ENCODE assay signal across 13 cellular contexts in the genomic region with DNA sequence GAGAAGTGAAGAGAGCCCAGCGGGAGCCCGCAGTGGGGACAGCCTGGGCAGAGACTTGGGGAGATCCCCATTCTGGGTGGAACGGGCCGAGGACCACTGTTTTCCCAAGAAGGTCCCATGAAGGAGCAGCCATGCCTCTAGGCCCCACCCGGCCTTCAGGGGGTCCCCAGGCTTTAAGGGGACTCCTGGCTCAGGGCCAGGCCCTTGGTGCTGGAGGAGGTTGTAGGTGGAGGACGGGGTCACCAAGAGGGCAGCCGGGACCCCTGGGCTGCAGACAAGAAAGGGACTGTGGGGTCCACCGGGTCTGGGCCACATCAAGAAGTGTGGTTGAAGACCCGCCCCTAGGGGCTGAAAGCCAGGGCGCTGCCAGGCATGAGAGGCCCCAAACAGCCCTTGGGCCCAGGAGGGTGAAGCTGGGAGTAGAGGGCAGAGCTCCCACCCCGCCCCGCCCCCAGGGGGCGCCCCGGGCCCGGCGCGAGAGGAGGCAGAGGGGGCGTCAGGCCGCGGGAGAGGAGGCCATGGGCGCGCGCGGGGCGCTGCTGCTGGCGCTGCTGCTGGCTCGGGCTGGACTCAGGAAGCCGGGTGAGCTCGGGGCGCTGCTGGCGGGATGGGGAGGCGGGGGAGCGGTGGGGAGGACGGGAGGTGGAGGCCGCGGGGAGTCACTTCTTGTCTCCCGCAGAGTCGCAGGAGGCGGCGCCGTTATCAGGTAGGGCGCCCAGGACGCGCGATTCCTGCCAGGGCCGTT. TPM values are rescaled to one million over a fixed set of nuclear protein-coding genes. Genes with fewer than 3 reads are reported as not detected.
DNase-seq lines count a peak whose midpoint lies in the region; ATAC-seq and TF ChIP-seq lines count a peak whose summit lies in the region.
"Had no signal": no experiment of that assay in that cellular context is flagged by ENCODE, and none has a peak within 500 bp of the region (broad histone marks: within the 10 kb centered on the region; RNA-seq: fewer than 3 reads in every experiment).

A gene with protein sequence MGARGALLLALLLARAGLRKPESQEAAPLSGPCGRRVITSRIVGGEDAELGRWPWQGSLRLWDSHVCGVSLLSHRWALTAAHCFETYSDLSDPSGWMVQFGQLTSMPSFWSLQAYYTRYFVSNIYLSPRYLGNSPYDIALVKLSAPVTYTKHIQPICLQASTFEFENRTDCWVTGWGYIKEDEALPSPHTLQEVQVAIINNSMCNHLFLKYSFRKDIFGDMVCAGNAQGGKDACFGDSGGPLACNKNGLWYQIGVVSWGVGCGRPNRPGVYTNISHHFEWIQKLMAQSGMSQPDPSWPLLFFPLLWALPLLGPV (plus strand): TSS at position 487 of the 745 bp plus-strand sequence. CDS start 32 bp downstream, at position 519.

- intact Hi-C loops in heart right ventricle (cut with DNase I) = no loop called here

- ATAC-seq in foreskin keratinocyte (no peak), HG03045 (IDR thresholded peaks at IDR 0.05; ENCODE audit: unreplicated experiment) (no peak), heart right ventricle (no peak)

- no peak within 1 kb of the TSS for H2AFZ ChIP-seq in SK-N-SH (ENCODE audit: low read depth)

- H3K79me2 ChIP-seq in SK-N-SH (ENCODE audit: insufficient read depth) = no peaks in the 10 kb centered on the region

- no peaks in the 10 kb centered on the region for H3K36me3 ChIP-seq in heart right ventricle
- H3K36me3 ChIP-seq in SK-N-SH (replicated peaks in 1 of 2; ENCODE audit: control insufficient read depth in 1 of 2, insufficient read depth in 2 of 2, low read length in 1 of 2) = no peaks in the 10 kb centered on the region
- H3K36me3 ChIP-seq: upper lobe of left lung had no signal

- H4K20me1 ChIP-seq in SK-N-SH (ENCODE audit: insufficient read depth) = no peaks in the 10 kb centered on the region

- H3K4me2 ChIP-seq in SK-N-SH = no peak within 1 kb of the TSS

- POLR2A ChIA-PET in SK-N-SH (lab: Yijun Ruan, JAX) = no interaction called here

- WGBS in heart right ventricle, 2 donors = 61 to 66% methylated on average over 44 to 46 of the region's 46 CpGs
- WGBS in SK-N-SH (ENCODE audit: low lambda C conversion rate) = 80% methylated on average over 45 of the region's 46 CpGs

- H3K4me3 ChIP-seq in heart right ventricle = no peak within 1 kb of the TSS
- no peak within 1 kb of the TSS for H3K4me3 ChIP-seq in SK-N-SH (ENCODE audit: low read depth in 2 of 2, low read length in 1 of 2)

- H3K9me2 ChIP-seq in SK-N-SH = no peaks in the 10 kb centered on the region

- CTCF ChIA-PET in SK-N-SH (lab: Yijun Ruan, JAX) = interaction anchor here (1.0 kb wide), 1 partner anchor 22 kb away, joined by 3 read pairs; no protein-coding TSS in a partner anchor

- peak; percentile 81 for DNase-seq in NCI-H82 (lab: John Stamatoyannopoulos, UW)
- DNase-seq in NCI-H82 treated with DMSO at 0.1 percent for 48 hours (lab: John Stamatoyannopoulos, UW; ENCODE audit: unreplicated experiment) = no peak
- DNase-seq in activated CD8-positive, alpha-beta memory T cell treated with anti-CD3 and anti-CD28 coated beads for 24 hours = peak; percentile 74
- no peak for DNase-seq in foreskin keratinocyte
- DNase-seq in stimulated activated CD8-positive, alpha-beta memory T cell treated with anti-CD3 and anti-CD28 coated beads, Interleukin-4, amount 100 ng/mL, for 48 hours = peak; percentile 60
- DNase-seq in heart right ventricle = no peak
- DNase-seq in SK-N-SH = no peak
- DNase-seq: 8988T, caudate nucleus, MV-4-11, SW 1271 had no signal

- no peak within 1 kb of the TSS for H3K9ac ChIP-seq in SK-N-SH

- no peak for TF ChIP-seq EP300 in SK-N-SH (IDR thresholded peaks at IDR 0.05; ENCODE audit: borderline replicate concordance in 1 of 2, low read depth in 1 of 2, low read length in 1 of 2)

- H3K4me1 ChIP-seq in foreskin keratinocyte (no peaks in the 10 kb centered on the region), heart right ventricle (peaks cover 0 to 2% (median 0%) of the 10 kb centered on the region in 9 donors), SK-N-SH (ENCODE audit: control insufficient read depth in 1 of 2, insufficient read depth in 2 of 2, low read depth in 1 of 2, low read length in 1 of 2) (peaks cover 0 to 21% of the 10 kb centered on the region in 2 experiments; a peak in 1 of 4 replicates)

- TF ChIP-seq RAD21 in SK-N-SH (IDR thresholded peaks at IDR 0.05; ENCODE audit: low read length) = no peak

- peak; percentile 45 for TF ChIP-seq CTCF in foreskin keratinocyte (conservative IDR thresholded peaks at IDR 0.05)
- TF ChIP-seq CTCF in heart right ventricle (IDR thresholded peaks at IDR 0.05) = no peak
- no peak for TF ChIP-seq CTCF in SK-N-SH (IDR thresholded peaks at IDR 0.05)

- H3K9me3 ChIP-seq in heart right ventricle = no peaks in the 10 kb centered on the region
- no peaks in the 10 kb centered on the region for H3K9me3 ChIP-seq in SK-N-SH
- H3K9me3 ChIP-seq: upper lobe of left lung had no signal

- H3K27ac ChIP-seq in foreskin keratinocyte (no peak within 1 kb of the TSS), heart right ventricle (no peak within 1 kb of the TSS), SK-N-SH (ENCODE audit: low read depth in 2 of 2, low read length in 1 of 2) (no peak within 1 kb of the TSS)
- H3K27ac ChIP-seq: upper lobe of left lung had no signal

- no peaks in the 10 kb centered on the region for H3F3A ChIP-seq in SK-N-SH (replicated peaks; ENCODE audit: insufficient read depth)

- peaks cover 23% of the 10 kb centered on the region for H3K27me3 ChIP-seq in foreskin keratinocyte
- H3K27me3 ChIP-seq in heart right ventricle = peaks cover 0 to 74% (median 44%) of the 10 kb centered on the region in 7 donors
- no peaks in the 10 kb centered on the region; the same call in 1 of the 2 replicates for H3K27me3 ChIP-seq in SK-N-SH (ENCODE audit: insufficient read depth)

TF ChIP-seq in SK-N-SH, 30 proteins besides CTCF, POLR2A, EP300 and RAD21:
- TF ChIP-seq YY1 (IDR thresholded peaks at IDR 0.05; ENCODE audit: low read depth) = no peak
- TF ChIP-seq, protein P1, sequence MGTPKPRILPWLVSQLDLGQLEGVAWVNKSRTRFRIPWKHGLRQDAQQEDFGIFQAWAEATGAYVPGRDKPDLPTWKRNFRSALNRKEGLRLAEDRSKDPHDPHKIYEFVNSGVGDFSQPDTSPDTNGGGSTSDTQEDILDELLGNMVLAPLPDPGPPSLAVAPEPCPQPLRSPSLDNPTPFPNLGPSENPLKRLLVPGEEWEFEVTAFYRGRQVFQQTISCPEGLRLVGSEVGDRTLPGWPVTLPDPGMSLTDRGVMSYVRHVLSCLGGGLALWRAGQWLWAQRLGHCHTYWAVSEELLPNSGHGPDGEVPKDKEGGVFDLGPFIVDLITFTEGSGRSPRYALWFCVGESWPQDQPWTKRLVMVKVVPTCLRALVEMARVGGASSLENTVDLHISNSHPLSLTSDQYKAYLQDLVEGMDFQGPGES (IDR thresholded peaks at IDR 0.05; ENCODE audit: low read depth, low read length) = no peak
- TF ChIP-seq RCOR1 (IDR thresholded peaks at IDR 0.05; ENCODE audit: low read length) = no peak
- no peak for TF ChIP-seq FOXM1 (IDR thresholded peaks at IDR 0.05; ENCODE audit: low read depth)
- no peak for TF ChIP-seq MXI1 (IDR thresholded peaks at IDR 0.05; ENCODE audit: low read depth, low read length)
- TF ChIP-seq SMC3 (IDR thresholded peaks at IDR 0.05; ENCODE audit: low read depth, low read length) = no peak
- TF ChIP-seq FOXJ3 (CRISPR knock-in tag; IDR thresholded peaks at IDR 0.05) = no peak
- no peak for TF ChIP-seq POLR2AphosphoS5 (IDR thresholded peaks at IDR 0.05; ENCODE audit: low read depth, low read length)
- TF ChIP-seq, protein P2, sequence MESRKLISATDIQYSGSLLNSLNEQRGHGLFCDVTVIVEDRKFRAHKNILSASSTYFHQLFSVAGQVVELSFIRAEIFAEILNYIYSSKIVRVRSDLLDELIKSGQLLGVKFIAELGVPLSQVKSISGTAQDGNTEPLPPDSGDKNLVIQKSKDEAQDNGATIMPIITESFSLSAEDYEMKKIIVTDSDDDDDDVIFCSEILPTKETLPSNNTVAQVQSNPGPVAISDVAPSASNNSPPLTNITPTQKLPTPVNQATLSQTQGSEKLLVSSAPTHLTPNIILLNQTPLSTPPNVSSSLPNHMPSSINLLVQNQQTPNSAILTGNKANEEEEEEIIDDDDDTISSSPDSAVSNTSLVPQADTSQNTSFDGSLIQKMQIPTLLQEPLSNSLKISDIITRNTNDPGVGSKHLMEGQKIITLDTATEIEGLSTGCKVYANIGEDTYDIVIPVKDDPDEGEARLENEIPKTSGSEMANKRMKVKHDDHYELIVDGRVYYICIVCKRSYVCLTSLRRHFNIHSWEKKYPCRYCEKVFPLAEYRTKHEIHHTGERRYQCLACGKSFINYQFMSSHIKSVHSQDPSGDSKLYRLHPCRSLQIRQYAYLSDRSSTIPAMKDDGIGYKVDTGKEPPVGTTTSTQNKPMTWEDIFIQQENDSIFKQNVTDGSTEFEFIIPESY (IDR thresholded peaks at IDR 0.05; ENCODE audit: borderline replicate concordance, low read depth) = no peak
- TF ChIP-seq JUND (IDR thresholded peaks at IDR 0.05) = no peak
- TF ChIP-seq RXRA (IDR thresholded peaks at IDR 0.05; ENCODE audit: borderline replicate concordance, low read depth) = no peak

RNA-seq across cellular contexts. Expression of the gene that starts here (rescaled TPM):
- total RNA-seq in foreskin keratinocyte = 5.6 and 8.1 TPM in 2 replicates
- polyA plus RNA-seq in foreskin keratinocyte = 10.8 and 11.2 TPM in 2 replicates
- total RNA-seq in heart right ventricle = under 1 TPM in 1 of 10 donors, not detected in 9; 0.20 TPM
- not detected for polyA plus RNA-seq in heart right ventricle
- not detected in 2 replicates for polyA plus RNA-seq in SK-N-SH (2012; rRNA removed)
- polyA plus RNA-seq in SK-N-SH (2012; cell fraction: cytosol; rRNA removed) = not detected in 2 replicates
- not detected in 2 replicates for polyA plus RNA-seq in SK-N-SH (2012; cell fraction: nucleus; rRNA removed)

Comparison
In these comparisons a context has a peak if more than half of its experiments do, and no peak if none do; other contexts are left out.
1. RNA of the gene that starts here (polyA plus RNA-seq): 10.8 to 11.2 TPM in foreskin keratinocyte; not detected in heart right ventricle and not detected in SK-N-SH; every median in the first group is over 10 times any median in the second.
2. DNase-seq: peak in NCI-H82 (single experiment), activated CD8-positive, alpha-beta memory T cell treated with anti-CD3 and anti-CD28 coated beads for 24 hours (single experiment) and stimulated activated CD8-positive, alpha-beta memory T cell treated with anti-CD3 and anti-CD28 coated beads, Interleukin-4, amount 100 ng/mL, for 48 hours (single experiment); none in NCI-H82 treated with DMSO at 0.1 percent for 48 hours (single experiment), foreskin keratinocyte (0 of 2), heart right ventricle (0 of 2) and SK-N-SH (single experiment).